Comparison of ENCODE assay signal across 15 cellular contexts in the genomic region with DNA sequence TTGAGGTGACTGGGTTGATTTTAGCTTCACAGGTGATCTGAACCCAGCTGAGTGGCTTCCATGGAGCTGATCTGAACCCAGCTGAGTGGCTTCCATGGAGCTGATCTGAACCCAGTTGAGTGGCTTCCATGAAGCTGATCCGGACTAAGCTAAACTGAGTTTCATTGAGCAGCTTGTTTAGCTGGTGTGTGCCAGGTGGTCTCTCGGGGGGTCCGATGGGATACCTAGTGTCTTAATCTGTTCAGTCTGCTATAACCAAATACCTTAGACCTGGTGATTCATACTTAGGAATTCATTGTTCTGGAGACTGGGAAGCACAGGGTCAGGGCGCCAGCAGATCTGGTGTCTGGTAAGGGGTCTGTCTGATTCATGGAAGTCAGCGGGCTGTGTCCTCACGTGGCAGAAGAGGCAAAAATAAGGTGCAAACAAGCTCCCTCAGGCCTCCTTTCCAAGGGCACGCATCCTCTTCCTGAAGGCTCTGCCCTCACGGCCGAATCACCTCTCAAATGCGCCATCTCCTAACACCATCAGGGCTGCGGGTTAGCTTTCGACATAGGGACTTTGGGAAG. TPM values are rescaled to one million over a fixed set of nuclear protein-coding genes. Genes with fewer than 3 reads are reported as not detected.
DNase-seq lines count a peak whose midpoint lies in the region; ATAC-seq and TF ChIP-seq lines count a peak whose summit lies in the region.
"Had no signal": no experiment of that assay in that cellular context is flagged by ENCODE, and none has a peak within 500 bp of the region (broad histone marks: within the 10 kb centered on the region; RNA-seq: fewer than 3 reads in every experiment).

No MANE protein-coding gene starts in this region.

- no peak overlapping the region for H3K27ac ChIP-seq in WERI-Rb-1
- no peak overlapping the region for H3K27ac ChIP-seq in upper lobe of right lung

- H3K9me3 ChIP-seq in WERI-Rb-1 (ENCODE audit: severe bottlenecking) = peaks cover 4% of the 10 kb centered on the region
- peaks cover 5% of the 10 kb centered on the region for H3K9me3 ChIP-seq in upper lobe of right lung
- H3K9me3 ChIP-seq: A549 had no signal

- H3K27me3 ChIP-seq in WERI-Rb-1 (ENCODE audit: insufficient read depth, low read depth, severe bottlenecking) (no peaks in the 10 kb centered on the region), upper lobe of right lung (no peaks in the 10 kb centered on the region)

- H3K4me1 Mint-ChIP-seq in activated naive CD8-positive, alpha-beta T cell treated with anti-CD3 and anti-CD28 coated beads, Interleukin-2, amount 10 ng/mL, durations not matched to agents 7 days and 5 days = no peaks in the 10 kb centered on the region
- H3K4me1 Mint-ChIP-seq in activated naive CD8-positive, alpha-beta T cell treated with anti-CD3 and anti-CD28 coated beads, Interleukin-2, amount 50 U/mL, for 24 hours = no peaks in the 10 kb centered on the region
- H3K4me1 Mint-ChIP-seq: activated CD4-positive, alpha-beta memory T cell treated with anti-CD3 and anti-CD28 coated beads, Interleukin-2, amount 10 ng/mL, durations not matched to agents 7 days and 5 days had no signal

- POLR2A ChIA-PET in activated naive CD8-positive, alpha-beta T cell treated with anti-CD3 and anti-CD28 coated beads, Interleukin-2, amount 10 ng/mL, durations not matched to agents 7 days and 5 days (lab: Charles Lee) = no interaction called here

- TF ChIP-seq CTCF in WERI-Rb-1 (IDR thresholded peaks at IDR 0.05; ENCODE audit: low read depth, low read length) (no peak), upper lobe of right lung (IDR thresholded peaks at IDR 0.05) (no peak)

- H3K4me3 ChIP-seq in WERI-Rb-1 (ENCODE audit: low read depth, low read length) (no peak overlapping the region), upper lobe of right lung (no peak overlapping the region)
- H3K4me3 ChIP-seq: A549 had no signal

- ATAC-seq in activated naive CD8-positive, alpha-beta T cell treated with anti-CD3 and anti-CD28 coated beads, Interleukin-2, amount 10 ng/mL, durations not matched to agents 7 days and 5 days (ENCODE audit: low read depth) = no peak
- ATAC-seq in activated naive CD8-positive, alpha-beta T cell treated with anti-CD3 and anti-CD28 coated beads, Interleukin-2, amount 50 U/mL, for 24 hours = no peak
- no peak for ATAC-seq in upper lobe of right lung
- ATAC-seq in HG02571 (IDR thresholded peaks at IDR 0.05; ENCODE audit: unreplicated experiment) = no peak
- ATAC-seq: esophagus mucosa had no signal

- H3K27me3 Mint-ChIP-seq in activated naive CD8-positive, alpha-beta T cell treated with anti-CD3 and anti-CD28 coated beads, Interleukin-2, amount 10 ng/mL, durations not matched to agents 7 days and 5 days = no peaks in the 10 kb centered on the region
- H3K27me3 Mint-ChIP-seq in activated naive CD8-positive, alpha-beta T cell treated with anti-CD3 and anti-CD28 coated beads, Interleukin-2, amount 50 U/mL, for 24 hours = no peaks in the 10 kb centered on the region
- H3K27me3 Mint-ChIP-seq: activated CD4-positive, alpha-beta memory T cell treated with anti-CD3 and anti-CD28 coated beads, Interleukin-2, amount 10 ng/mL, durations not matched to agents 7 days and 5 days; dendritic cell treated with granulocyte-macrophage colony-stimulating factor and Interleukin-4, amounts not matched to agents 40 ng/mL and 50 ng/mL, for 4 days had no signal

- H3K4me3 Mint-ChIP-seq in activated naive CD8-positive, alpha-beta T cell treated with anti-CD3 and anti-CD28 coated beads, Interleukin-2, amount 10 ng/mL, durations not matched to agents 7 days and 5 days = no peak overlapping the region
- no peak overlapping the region for H3K4me3 Mint-ChIP-seq in activated naive CD8-positive, alpha-beta T cell treated with anti-CD3 and anti-CD28 coated beads, Interleukin-2, amount 50 U/mL, for 24 hours
- H3K4me3 Mint-ChIP-seq: activated CD4-positive, alpha-beta memory T cell treated with anti-CD3 and anti-CD28 coated beads, Interleukin-2, amount 10 ng/mL, durations not matched to agents 7 days and 5 days; dendritic cell treated with granulocyte-macrophage colony-stimulating factor and Interleukin-4, amounts not matched to agents 40 ng/mL and 50 ng/mL, for 4 days; naive B cell had no signal

- intact Hi-C loops in upper lobe of right lung (cut with DNase I) = no loop called here

- H3K36me3 ChIP-seq in WERI-Rb-1 (no peaks in the 10 kb centered on the region), upper lobe of right lung (no peaks in the 10 kb centered on the region)

- peak; percentile 10 for DNase-seq in activated naive CD8-positive, alpha-beta T cell treated with anti-CD3 and anti-CD28 coated beads, Interleukin-2, amount 10 ng/mL, durations not matched to agents 7 days and 5 days
- DNase-seq in activated naive CD8-positive, alpha-beta T cell treated with anti-CD3 and anti-CD28 coated beads, Interleukin-2, amount 50 U/mL, for 24 hours = no peak
- DNase-seq in WERI-Rb-1 (peak; percentile 4), islet precursor cell (peak; percentile 84), upper lobe of right lung (peak; percentile 23), HT-29 (ENCODE audit: low spot score) (no peak), NCI-H1105 (lab: John Stamatoyannopoulos, UW) (no peak)
- DNase-seq: activated CD4-positive, alpha-beta memory T cell treated with anti-CD3 and anti-CD28 coated beads, Interleukin-2, amount 10 ng/mL, durations not matched to agents 7 days and 5 days; naive B cell; NK-92 treated with Interleukin-12 subunit alpha and Interleukin-12 subunit beta, amount 100 ng/mL, for 24 hours; SHP77 treated with DMSO at 0.1 percent for 48 hours had no signal

- H3K27ac Mint-ChIP-seq in activated naive CD8-positive, alpha-beta T cell treated with anti-CD3 and anti-CD28 coated beads, Interleukin-2, amount 10 ng/mL, durations not matched to agents 7 days and 5 days = no peak overlapping the region
- no peak overlapping the region for H3K27ac Mint-ChIP-seq in activated naive CD8-positive, alpha-beta T cell treated with anti-CD3 and anti-CD28 coated beads, Interleukin-2, amount 50 U/mL, for 24 hours
- H3K27ac Mint-ChIP-seq: activated CD4-positive, alpha-beta memory T cell treated with anti-CD3 and anti-CD28 coated beads, Interleukin-2, amount 10 ng/mL, durations not matched to agents 7 days and 5 days; dendritic cell treated with granulocyte-macrophage colony-stimulating factor and Interleukin-4, amounts not matched to agents 40 ng/mL and 50 ng/mL, for 4 days had no signal

- H3K36me3 Mint-ChIP-seq in activated naive CD8-positive, alpha-beta T cell treated with anti-CD3 and anti-CD28 coated beads, Interleukin-2, amount 10 ng/mL, durations not matched to agents 7 days and 5 days = no peaks in the 10 kb centered on the region
- H3K36me3 Mint-ChIP-seq in activated naive CD8-positive, alpha-beta T cell treated with anti-CD3 and anti-CD28 coated beads, Interleukin-2, amount 50 U/mL, for 24 hours (ENCODE audit: low read depth) = peaks cover 3% of the 10 kb centered on the region

- H3K9me3 Mint-ChIP-seq in activated naive CD8-positive, alpha-beta T cell treated with anti-CD3 and anti-CD28 coated beads, Interleukin-2, amount 10 ng/mL, durations not matched to agents 7 days and 5 days = peaks cover 7% of the 10 kb centered on the region
- peaks cover 3% of the 10 kb centered on the region for H3K9me3 Mint-ChIP-seq in activated naive CD8-positive, alpha-beta T cell treated with anti-CD3 and anti-CD28 coated beads, Interleukin-2, amount 50 U/mL, for 24 hours
- H3K9me3 Mint-ChIP-seq: activated CD4-positive, alpha-beta memory T cell treated with anti-CD3 and anti-CD28 coated beads, Interleukin-2, amount 10 ng/mL, durations not matched to agents 7 days and 5 days had no signal

- no peaks in the 10 kb centered on the region for H3K4me1 ChIP-seq in upper lobe of right lung

RNA-seq across cellular contexts. Expression of a gene that starts 52.5 kb away (rescaled TPM):
- total RNA-seq in activated naive CD8-positive, alpha-beta T cell treated with anti-CD3 and anti-CD28 coated beads, Interleukin-2, amount 10 ng/mL, durations not matched to agents 7 days and 5 days = under 1 TPM; 0.28 to 0.34 TPM
- total RNA-seq in upper lobe of right lung = 2.0 TPM
- total RNA-seq in HT-29 (2014; rRNA removed; shearing (Covaris generic)) = 3.0 and 3.2 TPM in 2 replicates

Comparison
In these comparisons a context has a peak if more than half of its experiments do, and no peak if none do; other contexts are left out.
1. DNase-seq: peak in activated naive CD8-positive, alpha-beta T cell treated with anti-CD3 and anti-CD28 coated beads, Interleukin-2, amount 10 ng/mL, durations not matched to agents 7 days and 5 days (single experiment), WERI-Rb-1 (single experiment), islet precursor cell (single experiment) and upper lobe of right lung (single experiment); none in activated naive CD8-positive, alpha-beta T cell treated with anti-CD3 and anti-CD28 coated beads, Interleukin-2, amount 50 U/mL, for 24 hours (single experiment), HT-29 (single experiment) and NCI-H1105 (single experiment).